8 cellular contexts compared by ENCODE assay signal in genomic region chr6:31270788-31271640, GRCh38. TPM values are rescaled to one million over a fixed set of nuclear protein-coding genes. Genes with fewer than 3 reads are reported as not detected.
DNase-seq lines count a peak whose midpoint lies in the region; ATAC-seq and TF ChIP-seq lines count a peak whose summit lies in the region.

No MANE protein-coding gene starts in this region.

- H3K27me3 ChIP-seq in thyroid gland: no peaks in the 10 kb centered on the region

- peak; percentile 7 for ATAC-seq in GM18870 (IDR thresholded peaks at IDR 0.05; ENCODE audit: unreplicated experiment)

- in situ Hi-C loops in ACHN (cut with HindIII; ENCODE audit: low pct_ligation_motif_present, low pct_unique_long_range_greater_than_20kb, low sequenced_read_pairs): no loop called here

- no peak for TF ChIP-seq POLR2A in thyroid gland (IDR thresholded peaks at IDR 0.05)

- peak; percentile 76 for DNase-seq in ACHN
- DNase-seq in M059J (ENCODE audit: low read depth): peak; percentile 56
- peak; percentile 51 for DNase-seq in activated T-cell treated with anti-CD3 and anti-CD28 coated beads for 24 hours (ENCODE audit: low read depth)
- peak; percentile 52 for DNase-seq in fibroblast of gingiva (ENCODE audit: low read depth)
- peak; percentile 68 for DNase-seq in nephron progenitor cell
- DNase-seq in thyroid gland: peak; percentile 62 to 76
- DNase-seq in kidney glomerular epithelial cell (lab: John Stamatoyannopoulos, UW): no peak

- no peaks in the 10 kb centered on the region for H3K9me3 ChIP-seq in thyroid gland

- no peak overlapping the region for H3K27ac Mint-ChIP-seq in nephron progenitor cell

- peaks cover 85% of the 10 kb centered on the region for H3K27me3 Mint-ChIP-seq in nephron progenitor cell (ENCODE audit: low read depth, poor library complexity)

- peaks cover 0 to 9% of the 10 kb centered on the region in 2 donors for H3K36me3 ChIP-seq in thyroid gland

- no peaks in the 10 kb centered on the region for H3K4me1 ChIP-seq in thyroid gland

- peaks cover 44% of the 10 kb centered on the region for H3K4me1 Mint-ChIP-seq in nephron progenitor cell

- 15 to 19% methylated on average over 7 to 16 of the region's 62 CpGs for WGBS in thyroid gland, 2 donors

- peaks cover 15% of the 10 kb centered on the region for H3K36me3 Mint-ChIP-seq in nephron progenitor cell (ENCODE audit: low read depth)

- intact Hi-C loops in thyroid gland (cut with DNase I): no loop called here

- peak overlapping the region; percentile 78 to 98 (median 97) for H3K27ac ChIP-seq in thyroid gland

- peak overlapping the region; percentile 81 for H3K4me3 Mint-ChIP-seq in nephron progenitor cell

- TF ChIP-seq CTCF in nephron progenitor cell (IDR thresholded peaks at IDR 0.05): no peak
- no peak for TF ChIP-seq CTCF in thyroid gland (IDR thresholded peaks at IDR 0.05)

- peak overlapping the region in 2 of 3 donors; percentile 66 to 79 for H3K4me3 ChIP-seq in thyroid gland (replicated peaks in 1 of 3)

- no peaks in the 10 kb centered on the region for H3K9me3 Mint-ChIP-seq in nephron progenitor cell

RNA-seq across cellular contexts. Expression of gene HLA-C, which starts 0.9 kb away (rescaled TPM):
- 2,132 and 2,500 TPM in 2 replicates for total RNA-seq in M059J (2014; rRNA removed; shearing (Covaris generic))
- 100 to 1,000 TPM; 170 to 540 (median 399) TPM for total RNA-seq in thyroid gland
